1 cellular context compared by ENCODE assay signal in the genomic region with DNA sequence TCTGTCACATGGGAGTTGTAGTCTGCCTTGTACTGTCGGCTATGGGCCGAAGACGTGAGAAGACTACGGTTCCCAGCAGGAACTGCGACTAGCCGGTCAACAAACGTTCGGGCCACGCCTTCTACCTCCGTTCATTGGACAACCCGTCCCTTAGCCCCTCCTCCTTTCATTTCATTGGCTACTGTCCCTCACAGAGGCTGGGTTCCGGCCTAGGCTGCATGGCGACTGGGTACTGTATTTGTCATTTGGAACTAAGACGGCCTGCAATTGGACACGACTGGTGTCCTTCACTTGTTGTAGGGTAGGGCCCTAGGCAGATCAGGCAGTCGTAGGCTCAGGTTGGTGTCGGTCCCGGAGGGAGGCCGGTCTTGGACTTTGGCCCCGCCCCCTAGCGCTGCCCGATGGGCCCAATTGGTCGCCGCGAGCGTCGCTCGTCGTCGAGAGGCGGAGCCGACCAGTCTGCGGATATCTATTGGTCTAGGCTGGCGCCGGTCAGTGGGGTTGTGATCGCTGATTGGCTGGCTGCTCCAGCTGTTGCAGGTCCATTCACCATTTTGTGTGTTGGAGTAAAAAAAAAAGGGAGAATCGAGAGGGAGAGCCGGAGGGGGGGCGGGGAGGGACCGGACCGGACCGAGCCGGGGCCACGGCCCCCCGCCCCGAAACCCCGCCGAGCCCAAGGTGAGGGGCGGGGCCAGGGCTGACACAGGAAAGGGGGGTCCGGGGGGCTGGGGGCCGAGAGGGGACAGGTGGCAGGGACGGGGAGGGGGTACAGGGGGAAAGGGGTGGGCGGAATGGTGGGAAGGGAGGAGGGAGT.
TF ChIP-seq lines count a peak whose summit lies in the region.

Gene CIC, plus strand, starts transcription at position 549 of the 814 bp plus-strand sequence. CDS start 2,532 bp downstream, outside the sequence.

TF ChIP-seq in IMR-90, 13 proteins besides CTCF, POLR2A, EP300 and RAD21 (continued from another document):
- TF ChIP-seq USF2 (IDR thresholded peaks at IDR 0.05; ENCODE audit: low read depth, low read length) (peak; percentile 55; the same call in 1 of the 2 replicates), RFX5 (IDR thresholded peaks at IDR 0.05; ENCODE audit: low read depth, low read length) (0 out of 2 replicates have a peak, but pooled peaks have one; percentile 12)
